In the genomic region with DNA sequence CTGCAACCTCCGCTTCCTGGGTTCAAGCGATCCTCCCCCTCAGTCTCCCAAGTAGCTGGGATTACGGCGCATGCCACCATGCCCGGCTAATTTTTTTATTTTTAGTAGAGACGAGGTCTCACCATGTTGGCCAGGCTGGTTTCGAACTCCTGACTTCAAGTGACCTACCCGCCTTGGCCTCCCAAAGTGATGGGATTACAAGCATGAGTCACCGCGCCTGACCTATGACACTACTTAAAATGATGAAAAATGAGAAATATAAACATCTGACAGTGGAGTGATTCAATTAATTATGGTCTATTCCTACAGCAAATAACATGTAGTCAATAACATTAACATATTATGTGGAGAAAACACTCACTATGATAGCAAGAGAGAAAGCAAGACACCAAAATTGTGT, we compare ENCODE assay signal across 1 cellular context.
TF ChIP-seq lines count a peak whose summit lies in the region.

No MANE protein-coding gene starts in this region.

TF ChIP-seq in K562, 482 proteins besides CTCF, POLR2A, EP300 and RAD21:
- peak; percentile 53; the same call in 1 of the 2 replicates for TF ChIP-seq NR2C1 (IDR thresholded peaks at IDR 0.05)
- TF ChIP-seq NR2C1 (tag; IDR thresholded peaks at IDR 0.05), result peak; percentile 55
- TF ChIP-seq, protein P1, sequence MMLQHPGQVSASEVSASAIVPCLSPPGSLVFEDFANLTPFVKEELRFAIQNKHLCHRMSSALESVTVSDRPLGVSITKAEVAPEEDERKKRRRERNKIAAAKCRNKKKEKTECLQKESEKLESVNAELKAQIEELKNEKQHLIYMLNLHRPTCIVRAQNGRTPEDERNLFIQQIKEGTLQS (IDR thresholded peaks at IDR 0.05), result peak; percentile 67
- TF ChIP-seq, protein P1 (CRISPR knock-in tag; conservative IDR thresholded peaks at IDR 0.05), result no peak
- TF ChIP-seq, protein P2, sequence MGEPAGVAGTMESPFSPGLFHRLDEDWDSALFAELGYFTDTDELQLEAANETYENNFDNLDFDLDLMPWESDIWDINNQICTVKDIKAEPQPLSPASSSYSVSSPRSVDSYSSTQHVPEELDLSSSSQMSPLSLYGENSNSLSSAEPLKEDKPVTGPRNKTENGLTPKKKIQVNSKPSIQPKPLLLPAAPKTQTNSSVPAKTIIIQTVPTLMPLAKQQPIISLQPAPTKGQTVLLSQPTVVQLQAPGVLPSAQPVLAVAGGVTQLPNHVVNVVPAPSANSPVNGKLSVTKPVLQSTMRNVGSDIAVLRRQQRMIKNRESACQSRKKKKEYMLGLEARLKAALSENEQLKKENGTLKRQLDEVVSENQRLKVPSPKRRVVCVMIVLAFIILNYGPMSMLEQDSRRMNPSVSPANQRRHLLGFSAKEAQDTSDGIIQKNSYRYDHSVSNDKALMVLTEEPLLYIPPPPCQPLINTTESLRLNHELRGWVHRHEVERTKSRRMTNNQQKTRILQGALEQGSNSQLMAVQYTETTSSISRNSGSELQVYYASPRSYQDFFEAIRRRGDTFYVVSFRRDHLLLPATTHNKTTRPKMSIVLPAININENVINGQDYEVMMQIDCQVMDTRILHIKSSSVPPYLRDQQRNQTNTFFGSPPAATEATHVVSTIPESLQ (CRISPR knock-in tag; IDR thresholded peaks at IDR 0.05), result no peak
- TF ChIP-seq, protein P3, sequence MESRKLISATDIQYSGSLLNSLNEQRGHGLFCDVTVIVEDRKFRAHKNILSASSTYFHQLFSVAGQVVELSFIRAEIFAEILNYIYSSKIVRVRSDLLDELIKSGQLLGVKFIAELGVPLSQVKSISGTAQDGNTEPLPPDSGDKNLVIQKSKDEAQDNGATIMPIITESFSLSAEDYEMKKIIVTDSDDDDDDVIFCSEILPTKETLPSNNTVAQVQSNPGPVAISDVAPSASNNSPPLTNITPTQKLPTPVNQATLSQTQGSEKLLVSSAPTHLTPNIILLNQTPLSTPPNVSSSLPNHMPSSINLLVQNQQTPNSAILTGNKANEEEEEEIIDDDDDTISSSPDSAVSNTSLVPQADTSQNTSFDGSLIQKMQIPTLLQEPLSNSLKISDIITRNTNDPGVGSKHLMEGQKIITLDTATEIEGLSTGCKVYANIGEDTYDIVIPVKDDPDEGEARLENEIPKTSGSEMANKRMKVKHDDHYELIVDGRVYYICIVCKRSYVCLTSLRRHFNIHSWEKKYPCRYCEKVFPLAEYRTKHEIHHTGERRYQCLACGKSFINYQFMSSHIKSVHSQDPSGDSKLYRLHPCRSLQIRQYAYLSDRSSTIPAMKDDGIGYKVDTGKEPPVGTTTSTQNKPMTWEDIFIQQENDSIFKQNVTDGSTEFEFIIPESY (CRISPR knock-in tag; IDR thresholded peaks at IDR 0.05), result peak; percentile 76
- peak; percentile 31; the same call in 1 of the 2 replicates for TF ChIP-seq FOSL1 (tag; conservative IDR thresholded peaks at IDR 0.05)
